In genomic region chrX:10142041-10142589, GRCh38 we compare ENCODE assay signal across 1 cellular context.
TF ChIP-seq lines count a peak whose summit lies in the region.

No MANE protein-coding gene starts in this region.

TF ChIP-seq in GM23338, 12 proteins besides CTCF, POLR2A, EP300 and RAD21 (continued from another document):
- TF ChIP-seq ZNF462 (CRISPR knock-in tag; IDR thresholded peaks at IDR 0.05) = no peak
- TF ChIP-seq POLR2AphosphoS5 (IDR thresholded peaks at IDR 0.05; ENCODE audit: low read depth) = no peak
